ENCODE assay signal across 13 cellular contexts in genomic region chr16:12257926-12258561, GRCh38.
DNase-seq lines count a peak whose midpoint lies in the region; ATAC-seq and TF ChIP-seq lines count a peak whose summit lies in the region.
"Had no signal": no experiment of that assay in that cellular context is flagged by ENCODE, and none has a peak within 500 bp of the region (broad histone marks: within the 10 kb centered on the region; RNA-seq: fewer than 3 reads in every experiment).

No MANE protein-coding gene starts in this region.

- peak; percentile 43 for DNase-seq in Calu3
- peak; percentile 24 for DNase-seq in NCI-H1105 treated with DMSO at 0.1 percent for 48 hours (lab: John Stamatoyannopoulos, UW)
- DNase-seq in OCI-M1 (lab: John Stamatoyannopoulos, UW): peak; percentile 2
- peak; percentile 65 for DNase-seq in left kidney (ENCODE audit: low read depth, low spot score)
- no peak for DNase-seq in suprapubic skin (ENCODE audit: low spot score in 2 of 2)
- no peak for DNase-seq in prostate gland (ENCODE audit: low spot score)
- DNase-seq: MV-4-11, T-helper 9 cell had no signal

- CTCF ChIA-PET in Calu3 (lab: Charles Lee): interaction anchor here (1.3 to 1.4 kb wide), 2 partner anchors 30 to 163 kb away, joined by 4 to 16 read pairs; no protein-coding TSS in a partner anchor

- H3K27ac ChIP-seq in suprapubic skin: no peak overlapping the region
- no peak overlapping the region for H3K27ac ChIP-seq in prostate gland
- H3K27ac ChIP-seq: BLaER1 had no signal

- H3K4me3 ChIP-seq in suprapubic skin (no peak overlapping the region), prostate gland (no peak overlapping the region)
- H3K4me3 ChIP-seq: BLaER1, GM12878, lung had no signal

- no peaks in the 10 kb centered on the region for H3K27me3 ChIP-seq in suprapubic skin
- H3K27me3 ChIP-seq in prostate gland (replicated peaks; ENCODE audit: insufficient read depth): no peaks in the 10 kb centered on the region
- H3K27me3 ChIP-seq: BLaER1 had no signal

- no peak overlapping the region for H3K27ac Mint-ChIP-seq in Calu3 (ENCODE audit: unreplicated experiment)

- WGBS in suprapubic skin: 91% methylated on average over 12 of the region's 12 CpGs
- 77% methylated on average over 12 of the region's 12 CpGs for WGBS in prostate gland

- H3K4me3 Mint-ChIP-seq in Calu3 (ENCODE audit: low read depth, unreplicated experiment): no peak overlapping the region

- H3K4me1 ChIP-seq in suprapubic skin (no peaks in the 10 kb centered on the region), prostate gland (replicated peaks) (peaks cover 4% of the 10 kb centered on the region)

- no peaks in the 10 kb centered on the region for H3K9me3 ChIP-seq in suprapubic skin
- no peaks in the 10 kb centered on the region for H3K9me3 ChIP-seq in prostate gland
- H3K9me3 ChIP-seq: BLaER1 had no signal

- no peaks in the 10 kb centered on the region for H3K36me3 Mint-ChIP-seq in Calu3 (ENCODE audit: insufficient read depth, unreplicated experiment)

- TF ChIP-seq CTCF in Calu3 (IDR thresholded peaks at IDR 0.05; ENCODE audit: unreplicated experiment) (no peak), suprapubic skin (IDR thresholded peaks at IDR 0.05) (no peak), prostate gland (IDR thresholded peaks at IDR 0.05) (no peak)

- no peaks in the 10 kb centered on the region for H3K9me3 Mint-ChIP-seq in Calu3 (ENCODE audit: low read depth, unreplicated experiment)

- no TSS peak for BruUV-seq in Calu3 (replicated peaks; lab: Mats Ljungman, UMichigan)

- H3K4me1 Mint-ChIP-seq in Calu3 (ENCODE audit: low read depth, unreplicated experiment): peaks cover 9% of the 10 kb centered on the region

- no peak for TF ChIP-seq POLR2A in suprapubic skin (IDR thresholded peaks at IDR 0.05)
- no peak for TF ChIP-seq POLR2A in prostate gland (IDR thresholded peaks at IDR 0.05)

- intact Hi-C loops in Calu3 (cut with micrococcal nuclease; ENCODE audit: unreplicated experiment): loop anchor here (1.0 kb wide), 1 partner anchor 163 kb away; no protein-coding TSS in a partner anchor
- intact Hi-C loops in prostate gland (cut with DNase I): no loop called here

- H3K36me3 ChIP-seq in suprapubic skin: no peaks in the 10 kb centered on the region
- H3K36me3 ChIP-seq in prostate gland: no peaks in the 10 kb centered on the region
- H3K36me3 ChIP-seq: BLaER1 had no signal

- ATAC-seq in GM21723 (IDR thresholded peaks at IDR 0.05; ENCODE audit: unreplicated experiment) (no peak), HG03039 (IDR thresholded peaks at IDR 0.05; ENCODE audit: unreplicated experiment) (no peak)
- ATAC-seq: GM12878 had no signal

- H3K27me3 Mint-ChIP-seq in Calu3 (ENCODE audit: unreplicated experiment): no peaks in the 10 kb centered on the region

- TF ChIP-seq EP300 in suprapubic skin (IDR thresholded peaks at IDR 0.05): no peak

Comparison
In these comparisons a context has a peak if more than half of its experiments do, and no peak if none do; other contexts are left out.
1. DNase-seq: peak in Calu3 (single experiment), NCI-H1105 treated with DMSO at 0.1 percent for 48 hours (single experiment), OCI-M1 (single experiment) and left kidney (single experiment); none in suprapubic skin (0 of 2) and prostate gland (single experiment).